In genomic region chr5:69414885-69415583, GRCh38 we compare ENCODE assay signal across 8 cellular contexts. TPM values are rescaled to one million over a fixed set of nuclear protein-coding genes. Genes with fewer than 3 reads are reported as not detected.
A peak's percentile ranks its signal among the peaks of the same experiment; 100 is the strongest.
DNase-seq lines count a peak whose midpoint lies in the region; ATAC-seq, FAIRE-seq and TF ChIP-seq lines count a peak whose summit lies in the region.

Gene MARVELD2 (plus strand): TSS chr5:69415116. CDS start chr5:69419386, 4,270 bp downstream.

- no peak for FAIRE-seq in kidney (lab: Jason Lieb, UNC)

- peak within 1 kb of the TSS; percentile 69 to 93 for H3K9ac ChIP-seq in kidney (ENCODE audit: low read length in 2 of 2)

- H3K27me3 ChIP-seq in WERI-Rb-1 (ENCODE audit: insufficient read depth, low read depth, severe bottlenecking) = no peaks in the 10 kb centered on the region

- ATAC-seq in GM18867 (IDR thresholded peaks at IDR 0.05; ENCODE audit: unreplicated experiment) = peak; percentile 75
- no peak for ATAC-seq in HG03521 (IDR thresholded peaks at IDR 0.05; ENCODE audit: unreplicated experiment)

- H3K36me3 ChIP-seq in WERI-Rb-1 = peaks cover 8% of the 10 kb centered on the region
- peaks cover 4 to 7% of the 10 kb centered on the region in 2 donors for H3K36me3 ChIP-seq in kidney (ENCODE audit: control insufficient read depth in 1 of 2, insufficient read depth in 2 of 2, low read length in 2 of 2)

- H3K4me3 ChIP-seq in WERI-Rb-1 (ENCODE audit: low read depth, low read length) (peak within 1 kb of the TSS; percentile 71), choroid plexus epithelial cell (ENCODE audit: low read depth, low read length) (peak within 1 kb of the TSS; percentile 67), kidney (ENCODE audit: low read length in 2 of 2) (peak within 1 kb of the TSS; percentile 71 to 79)

- peaks cover 2% of the 10 kb centered on the region for H3K9me3 ChIP-seq in WERI-Rb-1 (ENCODE audit: severe bottlenecking)
- H3K9me3 ChIP-seq in kidney (ENCODE audit: control insufficient read depth in 1 of 2, low read length in 2 of 2) = no peaks in the 10 kb centered on the region

- H3K4me1 ChIP-seq in kidney (ENCODE audit: control insufficient read depth in 1 of 2, insufficient read depth in 1 of 2, low read depth in 1 of 2, low read length in 2 of 2) = no peaks in the 10 kb centered on the region

- TF ChIP-seq CTCF in WERI-Rb-1 (IDR thresholded peaks at IDR 0.05; ENCODE audit: low read depth, low read length) (peak; percentile 53; the same call in 1 of the 2 replicates), choroid plexus epithelial cell (conservative IDR thresholded peaks at IDR 0.05; ENCODE audit: low read depth, low read length) (peak; percentile 45), kidney (IDR thresholded peaks at IDR 0.05; ENCODE audit: borderline replicate concordance, extremely low read depth, insufficient read depth) (peak; percentile 58)

- intact Hi-C loops in kidney (cut with DNase I) = no loop called here

- DNase-seq in 8988T = peak; percentile 88
- peak; percentile 84 for DNase-seq in HuH-7 (ENCODE audit: low spot score)
- DNase-seq in WERI-Rb-1 = peak; percentile 92
- DNase-seq in choroid plexus epithelial cell (ENCODE audit: low read depth) = peak; percentile 52
- DNase-seq in kidney = peak; percentile 97
- peak in 3 of 4 experiments; percentile 2 to 50 (median 21) for DNase-seq in stimulated activated CD4-positive, alpha-beta T cell treated with anti-CD3 and anti-CD28 coated beads, Interleukin-1b, Interleukin-23, amount 100 ng/mL, for 24 hours (ENCODE audit: low read depth in 4 of 4, low spot score in 1 of 4)

- H3K27ac ChIP-seq in WERI-Rb-1 (peak within 1 kb of the TSS; percentile 69), kidney (ENCODE audit: low read depth in 2 of 2, low read length in 2 of 2) (peak within 1 kb of the TSS; percentile 79 to 85)

RNA-seq across cellular contexts. Expression of gene MARVELD2, which starts in this region (rescaled TPM):
- 41.2 TPM for total RNA-seq in kidney
- 8.5 TPM for polyA plus RNA-seq in kidney (ENCODE audit: insufficient read depth, low read depth, low replicate concordance)

Comparison
In these comparisons a context has a peak if more than half of its experiments do, and no peak if none do; other contexts are left out.
1. DNase-seq: peak in every context shown above with its lines; median percentile 97 in kidney; 92 in WERI-Rb-1; 88 in 8988T; 84 in HuH-7; 52 in choroid plexus epithelial cell; 21 in stimulated activated CD4-positive, alpha-beta T cell treated with anti-CD3 and anti-CD28 coated beads, Interleukin-1b, Interleukin-23, amount 100 ng/mL, for 24 hours.